Comparison of ENCODE assay signal across 1 cellular context in the genomic region with DNA sequence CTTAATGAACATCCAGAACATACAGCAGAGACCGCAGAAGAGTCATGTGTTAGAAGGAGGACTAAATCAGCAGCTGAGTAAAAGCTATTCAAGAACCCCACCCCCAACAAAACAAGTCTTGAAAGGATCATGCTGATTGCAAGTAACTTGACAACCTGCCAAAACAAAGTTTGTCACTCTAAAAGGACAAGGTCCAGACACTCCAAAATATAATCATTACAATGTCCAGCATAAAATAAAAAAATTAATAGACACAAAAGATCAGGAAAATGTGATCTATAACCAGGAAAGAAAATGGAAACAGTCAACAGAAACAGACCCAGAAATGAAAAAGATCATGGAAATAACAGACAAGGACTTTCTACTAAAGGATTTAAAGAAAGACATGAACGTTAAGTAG.
A peak's percentile ranks its signal among the peaks of the same experiment; 100 is the strongest.
TF ChIP-seq lines count a peak whose summit lies in the region.

No MANE protein-coding gene starts in this region.

TF ChIP-seq in HepG2, 621 proteins besides CTCF, POLR2A, EP300 and RAD21 (continued from another document):
- TF ChIP-seq, protein P1, sequence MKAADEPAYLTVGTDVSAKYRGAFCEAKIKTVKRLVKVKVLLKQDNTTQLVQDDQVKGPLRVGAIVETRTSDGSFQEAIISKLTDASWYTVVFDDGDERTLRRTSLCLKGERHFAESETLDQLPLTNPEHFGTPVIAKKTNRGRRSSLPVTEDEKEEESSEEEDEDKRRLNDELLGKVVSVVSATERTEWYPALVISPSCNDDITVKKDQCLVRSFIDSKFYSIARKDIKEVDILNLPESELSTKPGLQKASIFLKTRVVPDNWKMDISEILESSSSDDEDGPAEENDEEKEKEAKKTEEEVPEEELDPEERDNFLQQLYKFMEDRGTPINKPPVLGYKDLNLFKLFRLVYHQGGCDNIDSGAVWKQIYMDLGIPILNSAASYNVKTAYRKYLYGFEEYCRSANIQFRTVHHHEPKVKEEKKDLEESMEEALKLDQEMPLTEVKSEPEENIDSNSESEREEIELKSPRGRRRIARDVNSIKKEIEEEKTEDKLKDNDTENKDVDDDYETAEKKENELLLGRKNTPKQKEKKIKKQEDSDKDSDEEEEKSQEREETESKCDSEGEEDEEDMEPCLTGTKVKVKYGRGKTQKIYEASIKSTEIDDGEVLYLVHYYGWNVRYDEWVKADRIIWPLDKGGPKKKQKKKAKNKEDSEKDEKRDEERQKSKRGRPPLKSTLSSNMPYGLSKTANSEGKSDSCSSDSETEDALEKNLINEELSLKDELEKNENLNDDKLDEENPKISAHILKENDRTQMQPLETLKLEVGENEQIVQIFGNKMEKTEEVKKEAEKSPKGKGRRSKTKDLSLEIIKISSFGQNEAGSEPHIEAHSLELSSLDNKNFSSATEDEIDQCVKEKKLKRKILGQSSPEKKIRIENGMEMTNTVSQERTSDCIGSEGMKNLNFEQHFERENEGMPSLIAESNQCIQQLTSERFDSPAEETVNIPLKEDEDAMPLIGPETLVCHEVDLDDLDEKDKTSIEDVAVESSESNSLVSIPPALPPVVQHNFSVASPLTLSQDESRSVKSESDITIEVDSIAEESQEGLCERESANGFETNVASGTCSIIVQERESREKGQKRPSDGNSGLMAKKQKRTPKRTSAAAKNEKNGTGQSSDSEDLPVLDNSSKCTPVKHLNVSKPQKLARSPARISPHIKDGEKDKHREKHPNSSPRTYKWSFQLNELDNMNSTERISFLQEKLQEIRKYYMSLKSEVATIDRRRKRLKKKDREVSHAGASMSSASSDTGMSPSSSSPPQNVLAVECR (CRISPR knock-in tag; IDR thresholded peaks at IDR 0.05; ENCODE audit: borderline replicate concordance), result no peak
- no peak for TF ChIP-seq ZNF512 (CRISPR knock-in tag; IDR thresholded peaks at IDR 0.05)
- no peak for TF ChIP-seq CBFB (CRISPR knock-in tag; IDR thresholded peaks at IDR 0.05)
- TF ChIP-seq ATRX (CRISPR knock-in tag; IDR thresholded peaks at IDR 0.05; ENCODE audit: borderline replicate concordance), result no peak
- TF ChIP-seq ZNF281 (CRISPR knock-in tag; IDR thresholded peaks at IDR 0.05; ENCODE audit: borderline replicate concordance), result peak; percentile 26; the same call in 1 of the 2 replicates
- TF ChIP-seq DR1 (CRISPR knock-in tag; IDR thresholded peaks at IDR 0.05), result no peak
- TF ChIP-seq MYNN (CRISPR knock-in tag; IDR thresholded peaks at IDR 0.05; ENCODE audit: low read depth), result no peak
- TF ChIP-seq GTF2F1 (IDR thresholded peaks at IDR 0.05; ENCODE audit: low read length), result no peak
- 0 out of 2 replicates have a peak, but pooled peaks have one; percentile 4 for TF ChIP-seq HNF4G (IDR thresholded peaks at IDR 0.05; ENCODE audit: borderline replicate concordance, low read depth, low read length)
- TF ChIP-seq HNF4G (CRISPR knock-in tag; IDR thresholded peaks at IDR 0.05; ENCODE audit: borderline replicate concordance, low read depth), result no peak
- no peak for TF ChIP-seq SOX5 (CRISPR knock-in tag; IDR thresholded peaks at IDR 0.05; ENCODE audit: borderline replicate concordance)
- no peak for TF ChIP-seq SIX1 (CRISPR knock-in tag; IDR thresholded peaks at IDR 0.05; ENCODE audit: borderline replicate concordance)
- TF ChIP-seq CCAR2 (optimal IDR thresholded peaks at IDR 0.05; ENCODE audit: low read depth, low read length), result no peak
